ENCODE assay signal across 8 cellular contexts in genomic region chr1:117120774-117121588, GRCh38. TPM values are rescaled to one million over a fixed set of nuclear protein-coding genes. Genes with fewer than 3 reads are reported as not detected.
DNase-seq lines count a peak whose midpoint lies in the region; ATAC-seq and TF ChIP-seq lines count a peak whose summit lies in the region.

No MANE protein-coding gene starts in this region.

- no peaks in the 10 kb centered on the region for H3K36me3 Mint-ChIP-seq in activated CD4-positive, alpha-beta memory T cell treated with anti-CD3 and anti-CD28 coated beads, Interleukin-2, amount 10 ng/mL, durations not matched to agents 7 days and 5 days (ENCODE audit: low read depth)

- H3K27ac ChIP-seq in prostate gland, result peak overlapping the region; percentile 81 to 85

- H3K4me1 ChIP-seq in prostate gland (replicated peaks), result no peaks in the 10 kb centered on the region

- WGBS in prostate gland, result 11% methylated on average over 29 of the region's 29 CpGs

- H3K27me3 Mint-ChIP-seq in activated CD4-positive, alpha-beta memory T cell treated with anti-CD3 and anti-CD28 coated beads, Interleukin-2, amount 10 ng/mL, durations not matched to agents 7 days and 5 days, result peaks cover 11% of the 10 kb centered on the region

- CTCF ChIA-PET in activated CD4-positive, alpha-beta memory T cell treated with anti-CD3 and anti-CD28 coated beads, Interleukin-2, amount 10 ng/mL, durations not matched to agents 7 days and 5 days (lab: Charles Lee), result interaction anchor here (1.2 to 1.9 kb wide), 2 partner anchors 8 to 633 kb away, joined by 4 to 15 read pairs; no protein-coding TSS in a partner anchor

- no peak overlapping the region for H3K27ac Mint-ChIP-seq in activated CD4-positive, alpha-beta memory T cell treated with anti-CD3 and anti-CD28 coated beads, Interleukin-2, amount 10 ng/mL, durations not matched to agents 7 days and 5 days

- DNase-seq in EL (peak; percentile 75), Right ventricle myocardium superior (no peak), prostate gland (ENCODE audit: low spot score) (no peak), T-helper 9 cell (no peak), D341Med (ENCODE audit: low spot score) (no peak)
- DNase-seq in activated CD4-positive, alpha-beta memory T cell treated with anti-CD3 and anti-CD28 coated beads, Interleukin-2, amount 10 ng/mL, durations not matched to agents 7 days and 5 days, result no peak

- H3K9me3 ChIP-seq in prostate gland, result no peaks in the 10 kb centered on the region

- ATAC-seq in HG03066 (IDR thresholded peaks at IDR 0.05; ENCODE audit: low read depth, unreplicated experiment) (peak; percentile 9), Right ventricle myocardium superior (ENCODE audit: poor library complexity) (peak; percentile 63), HG02759 (IDR thresholded peaks at IDR 0.05; ENCODE audit: unreplicated experiment) (no peak)

- H3K4me3 Mint-ChIP-seq in activated CD4-positive, alpha-beta memory T cell treated with anti-CD3 and anti-CD28 coated beads, Interleukin-2, amount 10 ng/mL, durations not matched to agents 7 days and 5 days, result peak overlapping the region; percentile 75

- TF ChIP-seq POLR2A in prostate gland (IDR thresholded peaks at IDR 0.05), result no peak

- TF ChIP-seq CTCF in prostate gland (IDR thresholded peaks at IDR 0.05), result no peak

- H3K4me3 ChIP-seq in prostate gland, result peak overlapping the region; percentile 48 to 63

- H3K36me3 ChIP-seq in prostate gland, result no peaks in the 10 kb centered on the region

- H3K27me3 ChIP-seq in prostate gland (replicated peaks; ENCODE audit: insufficient read depth), result no peaks in the 10 kb centered on the region

- POLR2A ChIA-PET in activated CD4-positive, alpha-beta memory T cell treated with anti-CD3 and anti-CD28 coated beads, Interleukin-2, amount 10 ng/mL, durations not matched to agents 7 days and 5 days (lab: Charles Lee), result interaction anchor here (1.8 to 2.8 kb wide), 2 partner anchors 11 to 61 kb away, joined by 7 to 11 read pairs; partner anchors contain the start of gene TTF2

- intact Hi-C loops in Right ventricle myocardium superior (cut with DNase I), result no loop called here
- intact Hi-C loops in prostate gland (cut with DNase I), result loop anchor here (10.0 kb wide), 2 partner anchors 244 to 266 kb away; partner anchors contain the start of gene MAN1A2

- H3K9me3 Mint-ChIP-seq in activated CD4-positive, alpha-beta memory T cell treated with anti-CD3 and anti-CD28 coated beads, Interleukin-2, amount 10 ng/mL, durations not matched to agents 7 days and 5 days, result no peaks in the 10 kb centered on the region

- H3K4me1 Mint-ChIP-seq in activated CD4-positive, alpha-beta memory T cell treated with anti-CD3 and anti-CD28 coated beads, Interleukin-2, amount 10 ng/mL, durations not matched to agents 7 days and 5 days, result peaks cover 3% of the 10 kb centered on the region

RNA-seq across cellular contexts. Expression of gene TRIM45, which starts 0.6 kb away (rescaled TPM):
- under 1 TPM; 0.55 to 0.78 TPM for total RNA-seq in activated CD4-positive, alpha-beta memory T cell treated with anti-CD3 and anti-CD28 coated beads, Interleukin-2, amount 10 ng/mL, durations not matched to agents 7 days and 5 days
- total RNA-seq in Right ventricle myocardium superior (16.4 TPM), prostate gland (10 to 100 TPM in 1 of 2 donors, 1 to 10 TPM in 1; 4.0 to 13.2 TPM)
